15 cellular contexts compared by ENCODE assay signal in genomic region chr6:79073888-79074287, GRCh38. TPM values are rescaled to one million over a fixed set of nuclear protein-coding genes. Genes with fewer than 3 reads are reported as not detected.
DNase-seq lines count a peak whose midpoint lies in the region; ATAC-seq and TF ChIP-seq lines count a peak whose summit lies in the region.
"Had no signal": no experiment of that assay in that cellular context is flagged by ENCODE, and none has a peak within 500 bp of the region (broad histone marks: within the 10 kb centered on the region; RNA-seq: fewer than 3 reads in every experiment).

No MANE protein-coding gene starts in this region.

- H3K27me3 Mint-ChIP-seq in CD4-positive, alpha-beta memory T cell = peaks cover 0 to 6% of the 10 kb centered on the region in 2 donors
- no peaks in the 10 kb centered on the region for H3K27me3 Mint-ChIP-seq in chondrocyte (ENCODE audit: low read depth)
- no peaks in the 10 kb centered on the region for H3K27me3 Mint-ChIP-seq in naive thymus-derived CD8-positive, alpha-beta T cell
- H3K27me3 Mint-ChIP-seq: activated CD4-positive, alpha-beta T cell treated with anti-CD3 and anti-CD28 coated beads for 36 hours had no signal

- CTCF ChIA-PET in CD4-positive, alpha-beta memory T cell (lab: Charles Lee; ENCODE audit: partially characterized antibody) = no interaction called here

- peak overlapping the region; percentile 45; the same call in 1 of the 2 replicates for H3K9ac ChIP-seq in HUES64 (ENCODE audit: low read depth, low read length)

- H3K9me3 Mint-ChIP-seq in CD4-positive, alpha-beta memory T cell = peaks cover 0 to 2% (median 0%) of the 10 kb centered on the region in 8 donors
- H3K9me3 Mint-ChIP-seq in chondrocyte (ENCODE audit: low read depth) = no peaks in the 10 kb centered on the region
- no peaks in the 10 kb centered on the region for H3K9me3 Mint-ChIP-seq in naive thymus-derived CD8-positive, alpha-beta T cell
- H3K9me3 Mint-ChIP-seq: T-helper 1 cell treated with Interleukin-12 subunit alpha and Interleukin-12 subunit beta and Interleukin-4 antibody, amounts not matched to agents 30 μg/mL and 1 μg/mL, for 36 hours had no signal

- H3K36me3 ChIP-seq in CD4-positive, alpha-beta memory T cell (ENCODE audit: insufficient read depth, low read length) = no peaks in the 10 kb centered on the region
- H3K36me3 ChIP-seq in HUES64 (ENCODE audit: insufficient read depth, low read length) = peaks cover 40% of the 10 kb centered on the region
- H3K36me3 ChIP-seq: Peyer's patch had no signal

- POLR2A ChIA-PET in CD4-positive, alpha-beta memory T cell (lab: Charles Lee; ENCODE audit: partially characterized antibody) = no interaction called here
- POLR2A ChIA-PET in naive thymus-derived CD8-positive, alpha-beta T cell (lab: Charles Lee) = no interaction called here

- H3K27ac Mint-ChIP-seq in CD4-positive, alpha-beta memory T cell = peak overlapping the region in 2 of 7 donors; percentile 27 to 92
- H3K27ac Mint-ChIP-seq in chondrocyte (ENCODE audit: unreplicated experiment) = peak overlapping the region; percentile 42
- H3K27ac Mint-ChIP-seq in naive thymus-derived CD8-positive, alpha-beta T cell = peak overlapping the region in 3 of 10 donors; percentile 49 to 94 (median 66)
- H3K27ac Mint-ChIP-seq: activated CD4-positive, alpha-beta T cell treated with anti-CD3 and anti-CD28 coated beads for 36 hours; T-helper 1 cell treated with Interleukin-12 subunit alpha and Interleukin-12 subunit beta and Interleukin-4 antibody, amounts not matched to agents 30 μg/mL and 1 μg/mL, for 36 hours had no signal

- H3K4me1 Mint-ChIP-seq in CD4-positive, alpha-beta memory T cell = peaks cover 32 to 76% (median 49%) of the 10 kb centered on the region in 4 donors
- peaks cover 50% of the 10 kb centered on the region for H3K4me1 Mint-ChIP-seq in chondrocyte (ENCODE audit: low read depth)
- H3K4me1 Mint-ChIP-seq in naive thymus-derived CD8-positive, alpha-beta T cell = peaks cover 12 to 70% (median 42%) of the 10 kb centered on the region in 4 donors

- H3K4me3 ChIP-seq in CD4-positive, alpha-beta memory T cell (ENCODE audit: low read length in 2 of 2) = no peak overlapping the region
- peak overlapping the region; percentile 77 for H3K4me3 ChIP-seq in HUES64 (ENCODE audit: low read length)
- H3K4me3 ChIP-seq: Peyer's patch had no signal

- no peaks in the 10 kb centered on the region for H3K9me3 ChIP-seq in CD4-positive, alpha-beta memory T cell (ENCODE audit: control insufficient read depth in 1 of 2, low read length in 2 of 2)
- H3K9me3 ChIP-seq in HUES64 (ENCODE audit: insufficient read depth, low read depth, low read length) = no peaks in the 10 kb centered on the region
- H3K9me3 ChIP-seq: Peyer's patch had no signal

- DNase-seq in CD4-positive, alpha-beta memory T cell = no peak
- no peak for DNase-seq in chondrocyte (ENCODE audit: low spot score)
- DNase-seq in naive thymus-derived CD8-positive, alpha-beta T cell = no peak
- no peak for DNase-seq in effector CD4-positive, alpha-beta T cell
- DNase-seq in NCI-H2107 (lab: John Stamatoyannopoulos, UW) = no peak
- no peak for DNase-seq in GOT3 (lab: John Stamatoyannopoulos, UW)
- DNase-seq: activated CD4-positive, alpha-beta T cell treated with anti-CD3 and anti-CD28 coated beads for 36 hours; DMS79 treated with DMSO at 0.1 percent for 48 hours; islet precursor cell; NCI-H1417 treated with DMSO at 0.1 percent for 48 hours; Peyer's patch; retina had no signal

- peak overlapping the region in 5 of 8 donors; percentile 4 to 48 (median 17) for H3K4me3 Mint-ChIP-seq in CD4-positive, alpha-beta memory T cell
- H3K4me3 Mint-ChIP-seq in chondrocyte (ENCODE audit: unreplicated experiment) = no peak overlapping the region
- H3K4me3 Mint-ChIP-seq in naive thymus-derived CD8-positive, alpha-beta T cell = peak overlapping the region in 7 of 10 donors; percentile 2 to 46 (median 39)
- H3K4me3 Mint-ChIP-seq: T-helper 1 cell treated with Interleukin-12 subunit alpha and Interleukin-12 subunit beta and Interleukin-4 antibody, amounts not matched to agents 30 μg/mL and 1 μg/mL, for 36 hours had no signal

- peaks cover 49% of the 10 kb centered on the region for H3K4me1 ChIP-seq in CD4-positive, alpha-beta memory T cell (ENCODE audit: insufficient read depth, low read length)
- peaks cover 31% of the 10 kb centered on the region for H3K4me1 ChIP-seq in HUES64 (ENCODE audit: insufficient read depth, low read length)

- H3K27ac ChIP-seq in CD4-positive, alpha-beta memory T cell (ENCODE audit: low read depth, low read length) = no peak overlapping the region
- H3K27ac ChIP-seq in HUES64 (ENCODE audit: low read depth, low read length) = no peak overlapping the region
- H3K27ac ChIP-seq: Peyer's patch had no signal

- no peaks in the 10 kb centered on the region for H3K27me3 ChIP-seq in CD4-positive, alpha-beta memory T cell (ENCODE audit: insufficient read depth, low read length)
- H3K27me3 ChIP-seq in HUES64 (ENCODE audit: insufficient read depth, low read length) = no peaks in the 10 kb centered on the region
- H3K27me3 ChIP-seq: Peyer's patch had no signal

- no peak for TF ChIP-seq CTCF in chondrocyte (IDR thresholded peaks at IDR 0.05)

- ATAC-seq in naive thymus-derived CD8-positive, alpha-beta T cell = no peak
- no peak for ATAC-seq in activated CD4-positive, CD25-positive, alpha-beta regulatory T cell treated with anti-CD3 and anti-CD28 coated beads, Interleukin-2, amount 50 U/mL, for 24 hours
- ATAC-seq: activated CD4-positive, alpha-beta T cell treated with anti-CD3 and anti-CD28 coated beads for 36 hours had no signal

- 25% methylated on average over 1 of the region's 1 CpG for WGBS in HUES64

- intact Hi-C loops in CD4-positive, alpha-beta memory T cell (cut with micrococcal nuclease) = no loop called here

- H3K36me3 Mint-ChIP-seq in CD4-positive, alpha-beta memory T cell = peaks cover 8 to 33% of the 10 kb centered on the region in 2 donors
- H3K36me3 Mint-ChIP-seq in chondrocyte (ENCODE audit: low read depth) = no peaks in the 10 kb centered on the region
- H3K36me3 Mint-ChIP-seq in naive thymus-derived CD8-positive, alpha-beta T cell = peaks cover 0 to 21% (median 5%) of the 10 kb centered on the region in 3 donors

RNA-seq across cellular contexts. Expression of gene PHIP, which starts 4.2 kb away (rescaled TPM):
- 10 to 100 TPM; 45.2 to 46.8 TPM for total RNA-seq in CD4-positive, alpha-beta memory T cell
- 10 to 100 TPM; 10.5 to 14.1 TPM for polyA plus RNA-seq in CD4-positive, alpha-beta memory T cell
- 27.7 TPM for polyA plus RNA-seq in HUES64 (2013, experiment 1 of 2)
- polyA plus RNA-seq in HUES64 (2013, experiment 2 of 2) = 27.9 TPM
- total RNA-seq in chondrocyte = 11.9 to 18.2 TPM (median 12.2 TPM) in 3 replicates
- total RNA-seq in naive thymus-derived CD8-positive, alpha-beta T cell = 10 to 100 TPM; 45.6 to 46.8 TPM
- polyA plus RNA-seq in naive thymus-derived CD8-positive, alpha-beta T cell = 10 to 100 TPM in 1 of 3 donors, 1 to 10 TPM in 2; 8.6 to 11.9 (median 9.0) TPM
